ENCODE assay signal across 14 cellular contexts in the genomic region with DNA sequence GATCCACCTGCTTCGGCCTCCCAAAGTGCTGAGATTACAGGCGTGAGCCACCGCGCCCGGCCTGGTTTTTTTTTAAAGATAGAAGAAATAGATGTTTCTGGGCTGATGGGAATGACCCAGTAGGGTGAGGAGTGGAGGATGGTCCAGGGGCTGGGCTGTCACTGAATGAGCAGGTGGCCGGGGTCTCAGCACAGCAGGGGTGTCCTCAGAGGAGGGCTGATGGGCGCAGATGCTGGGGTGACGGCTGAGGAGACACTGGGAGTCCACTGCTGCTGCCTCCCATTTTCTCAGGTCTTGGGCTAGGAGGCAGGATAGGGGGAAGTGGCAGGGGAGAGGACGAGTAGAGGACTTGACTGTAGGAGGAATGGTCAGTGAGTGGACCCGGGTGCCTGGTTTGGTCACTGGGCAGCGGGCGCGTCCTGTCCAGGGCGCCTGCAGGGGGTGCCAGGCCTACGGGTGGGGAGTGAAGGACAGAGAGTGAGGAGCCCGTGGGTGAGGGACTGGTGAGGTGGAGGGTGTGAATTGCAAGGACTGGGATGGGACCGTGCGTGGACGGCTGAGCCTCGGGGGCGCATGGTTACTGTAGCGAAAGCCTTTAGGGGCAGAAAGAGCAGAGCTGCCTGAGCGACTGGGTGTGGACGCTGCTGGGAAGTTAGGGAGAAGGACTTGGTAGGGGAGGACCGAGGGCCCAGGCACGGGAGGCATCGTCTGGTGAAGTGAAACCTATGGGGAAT. TPM values are rescaled to one million over a fixed set of nuclear protein-coding genes. Genes with fewer than 3 reads are reported as not detected.
A peak's percentile ranks its signal among the peaks of the same experiment; 100 is the strongest.
DNase-seq lines count a peak whose midpoint lies in the region; TF ChIP-seq lines count a peak whose summit lies in the region.
"Had no signal": no experiment of that assay in that cellular context is flagged by ENCODE, and none has a peak within 500 bp of the region (broad histone marks: within the 10 kb centered on the region; RNA-seq: fewer than 3 reads in every experiment).

No MANE protein-coding gene starts in this region.

- H3K36me3 ChIP-seq in OCI-LY3 (replicated peaks; ENCODE audit: low read depth, low read length) (peaks cover 18% of the 10 kb centered on the region), sigmoid colon (peaks cover 17 to 43% (median 26%) of the 10 kb centered on the region in 4 donors)

- CTCF ChIA-PET in activated naive CD4-positive, alpha-beta T cell treated with anti-CD3 and anti-CD28 coated beads, Interleukin-2, amount 10 ng/mL, durations not matched to agents 7 days and 5 days (lab: Charles Lee), result no interaction called here

- peaks cover 28% of the 10 kb centered on the region for H3K4me1 ChIP-seq in OCI-LY3 (ENCODE audit: low read length)
- peaks cover 0 to 24% (median 19%) of the 10 kb centered on the region in 4 donors for H3K4me1 ChIP-seq in sigmoid colon

- DNase-seq in activated CD4-positive, alpha-beta T cell treated with anti-CD3 and anti-CD28 coated beads, Interleukin-2, amount 10 ng/mL, durations not matched to agents 24 days and 14 days, result no peak
- DNase-seq in activated CD4-positive, alpha-beta T cell treated with anti-CD3 and anti-CD28 coated beads, Interleukin-2, amount 50 U/mL, for 1 hour, result no peak
- no peak for DNase-seq in glutamatergic neuron
- DNase-seq in sigmoid colon, result peak; percentile 65
- no peak for DNase-seq in erythroblast (lab: John Stamatoyannopoulos, UW)
- no peak for DNase-seq in activated naive CD4-positive, alpha-beta T cell treated with anti-CD3 and anti-CD28 coated beads, Interleukin-2, amount 10 ng/mL, durations not matched to agents 7 days and 5 days
- no peak for DNase-seq in GDM1 (lab: John Stamatoyannopoulos, UW)
- DNase-seq: activated effector memory CD4-positive, alpha-beta T cell treated with Interleukin-2 at 50 U/mL for 16 hours; caudate nucleus had no signal

- no peaks in the 10 kb centered on the region for H3K9me3 Mint-ChIP-seq in activated CD4-positive, alpha-beta T cell treated with anti-CD3 and anti-CD28 coated beads, Interleukin-2, amount 10 ng/mL, durations not matched to agents 24 days and 14 days
- peaks cover 6% of the 10 kb centered on the region for H3K9me3 Mint-ChIP-seq in glutamatergic neuron (ENCODE audit: unreplicated experiment)
- H3K9me3 Mint-ChIP-seq in activated naive CD4-positive, alpha-beta T cell treated with anti-CD3 and anti-CD28 coated beads, Interleukin-2, amount 10 ng/mL, durations not matched to agents 7 days and 5 days, result no peaks in the 10 kb centered on the region

- H2AFZ ChIP-seq in OCI-LY3 (ENCODE audit: low read depth, low read length), result no peak overlapping the region

- no peaks in the 10 kb centered on the region for H3K27me3 ChIP-seq in OCI-LY3 (ENCODE audit: low read depth, low read length)
- H3K27me3 ChIP-seq in sigmoid colon, result peaks cover 11 to 62% (median 40%) of the 10 kb centered on the region in 3 donors

- intact Hi-C loops in activated CD4-positive, alpha-beta T cell treated with anti-CD3 and anti-CD28 coated beads, Interleukin-2, amount 10 ng/mL, durations not matched to agents 24 days and 14 days (cut with micrococcal nuclease), result no loop called here
- intact Hi-C loops in sigmoid colon (cut with DNase I), result no loop called here

- no peaks in the 10 kb centered on the region for H3K79me2 ChIP-seq in OCI-LY3 (ENCODE audit: low read length)

- WGBS in sigmoid colon, 2 donors, result 81 to 84% methylated on average over 27 of the region's 27 CpGs

- no peaks in the 10 kb centered on the region for H3K27me3 Mint-ChIP-seq in activated CD4-positive, alpha-beta T cell treated with anti-CD3 and anti-CD28 coated beads, Interleukin-2, amount 10 ng/mL, durations not matched to agents 24 days and 14 days
- H3K27me3 Mint-ChIP-seq in glutamatergic neuron (ENCODE audit: unreplicated experiment), result peaks cover 8% of the 10 kb centered on the region
- H3K27me3 Mint-ChIP-seq in activated naive CD4-positive, alpha-beta T cell treated with anti-CD3 and anti-CD28 coated beads, Interleukin-2, amount 10 ng/mL, durations not matched to agents 7 days and 5 days, result peaks cover 35% of the 10 kb centered on the region

- TF ChIP-seq CTCF in OCI-LY3 (IDR thresholded peaks at IDR 0.05; ENCODE audit: low read depth, low read length), result no peak
- no peak for TF ChIP-seq CTCF in glutamatergic neuron (IDR thresholded peaks at IDR 0.05; ENCODE audit: partially characterized antibody, unreplicated experiment)
- no peak for TF ChIP-seq CTCF in sigmoid colon (IDR thresholded peaks at IDR 0.05)

- no peaks in the 10 kb centered on the region for H4K20me1 ChIP-seq in OCI-LY3 (ENCODE audit: insufficient read depth, low read length)

- no peak for TF ChIP-seq POLR2A in sigmoid colon (IDR thresholded peaks at IDR 0.05)
- no peak for TF ChIP-seq POLR2A in erythroblast (IDR thresholded peaks at IDR 0.05; ENCODE audit: low read length)

- TF ChIP-seq EP300 in sigmoid colon (IDR thresholded peaks at IDR 0.05), result no peak

- H3K4me3 ChIP-seq in OCI-LY3 (ENCODE audit: low read length) (no peak overlapping the region), sigmoid colon (no peak overlapping the region)
- H3K4me3 ChIP-seq: HAP-1, mucosa of descending colon had no signal

- H3K4me3 Mint-ChIP-seq in activated CD4-positive, alpha-beta T cell treated with anti-CD3 and anti-CD28 coated beads, Interleukin-2, amount 10 ng/mL, durations not matched to agents 24 days and 14 days, result peak overlapping the region; percentile 17
- H3K4me3 Mint-ChIP-seq in glutamatergic neuron (ENCODE audit: unreplicated experiment), result peak overlapping the region; percentile 20
- no peak overlapping the region for H3K4me3 Mint-ChIP-seq in activated naive CD4-positive, alpha-beta T cell treated with anti-CD3 and anti-CD28 coated beads, Interleukin-2, amount 10 ng/mL, durations not matched to agents 7 days and 5 days

- H3K27ac ChIP-seq in OCI-LY3 (ENCODE audit: low read length) (peak overlapping the region; percentile 20; the same call in 1 of the 2 replicates), sigmoid colon (no peak overlapping the region)

- no peaks in the 10 kb centered on the region for H3K9me3 ChIP-seq in OCI-LY3 (ENCODE audit: insufficient read depth, low read length)
- H3K9me3 ChIP-seq in sigmoid colon, result no peaks in the 10 kb centered on the region
- H3K9me3 ChIP-seq: HAP-1, mucosa of descending colon had no signal

- peaks cover 12% of the 10 kb centered on the region for H3K4me1 Mint-ChIP-seq in activated CD4-positive, alpha-beta T cell treated with anti-CD3 and anti-CD28 coated beads, Interleukin-2, amount 10 ng/mL, durations not matched to agents 24 days and 14 days
- H3K4me1 Mint-ChIP-seq in glutamatergic neuron (ENCODE audit: low read depth, unreplicated experiment), result peaks cover 17% of the 10 kb centered on the region
- peaks cover 34% of the 10 kb centered on the region for H3K4me1 Mint-ChIP-seq in activated naive CD4-positive, alpha-beta T cell treated with anti-CD3 and anti-CD28 coated beads, Interleukin-2, amount 10 ng/mL, durations not matched to agents 7 days and 5 days

- H3K27ac Mint-ChIP-seq in activated CD4-positive, alpha-beta T cell treated with anti-CD3 and anti-CD28 coated beads, Interleukin-2, amount 10 ng/mL, durations not matched to agents 24 days and 14 days, result peak overlapping the region; percentile 49
- no peak overlapping the region for H3K27ac Mint-ChIP-seq in glutamatergic neuron (ENCODE audit: unreplicated experiment)
- H3K27ac Mint-ChIP-seq in activated naive CD4-positive, alpha-beta T cell treated with anti-CD3 and anti-CD28 coated beads, Interleukin-2, amount 10 ng/mL, durations not matched to agents 7 days and 5 days, result no peak overlapping the region

- H3K9ac ChIP-seq in OCI-LY3 (ENCODE audit: low read length), result no peak overlapping the region

- peaks cover 14% of the 10 kb centered on the region for H3K36me3 Mint-ChIP-seq in activated CD4-positive, alpha-beta T cell treated with anti-CD3 and anti-CD28 coated beads, Interleukin-2, amount 10 ng/mL, durations not matched to agents 24 days and 14 days (ENCODE audit: low read depth)
- no peaks in the 10 kb centered on the region for H3K36me3 Mint-ChIP-seq in glutamatergic neuron (ENCODE audit: unreplicated experiment)
- peaks cover 10% of the 10 kb centered on the region for H3K36me3 Mint-ChIP-seq in activated naive CD4-positive, alpha-beta T cell treated with anti-CD3 and anti-CD28 coated beads, Interleukin-2, amount 10 ng/mL, durations not matched to agents 7 days and 5 days

- H3K4me2 ChIP-seq in OCI-LY3 (ENCODE audit: low read length), result peak overlapping the region; percentile 3; the same call in 1 of the 2 replicates

RNA-seq across cellular contexts. Expression of gene TOR4A, which starts 2.2 kb away (rescaled TPM):
- 10.3 and 11.4 TPM in 2 replicates for total RNA-seq in activated CD4-positive, alpha-beta T cell treated with anti-CD3 and anti-CD28 coated beads, Interleukin-2, amount 10 ng/mL, durations not matched to agents 24 days and 14 days
- total RNA-seq in glutamatergic neuron (ENCODE audit: unreplicated experiment), result 1.5 TPM
- total RNA-seq in sigmoid colon, result 1 to 10 TPM; 3.8 to 4.3 (median 3.9) TPM
- 10 to 100 TPM in 1 of 3 donors, 1 to 10 TPM in 2; 5.1 to 33.0 (median 6.6) TPM for polyA plus RNA-seq in sigmoid colon

RNA-seq across cellular contexts. Expression of gene NELFB, which starts 20.2 kb away (rescaled TPM):
- total RNA-seq in activated CD4-positive, alpha-beta T cell treated with anti-CD3 and anti-CD28 coated beads, Interleukin-2, amount 10 ng/mL, durations not matched to agents 24 days and 14 days, result 72.4 and 75.3 TPM in 2 replicates
- 48.5 TPM for total RNA-seq in glutamatergic neuron (ENCODE audit: unreplicated experiment)
- 10 to 100 TPM; 24.7 to 36.5 (median 33.2) TPM for total RNA-seq in sigmoid colon
- 10 to 100 TPM; 41.6 to 70.5 (median 45.0) TPM for polyA plus RNA-seq in sigmoid colon

RNA-seq across cellular contexts. Expression of gene STPG3, which starts 24.3 kb away (rescaled TPM):
- total RNA-seq in activated CD4-positive, alpha-beta T cell treated with anti-CD3 and anti-CD28 coated beads, Interleukin-2, amount 10 ng/mL, durations not matched to agents 24 days and 14 days, result 0.54 and 0.99 TPM in 2 replicates
- total RNA-seq in glutamatergic neuron (ENCODE audit: unreplicated experiment) (not detected), sigmoid colon (not detected)
- polyA plus RNA-seq in sigmoid colon, result not detected
- total RNA-seq: A673, mucosa of descending colon, NCI-H460 had no signal

RNA-seq across cellular contexts. Expression of gene NRARP, which starts 26.7 kb away (rescaled TPM):
- total RNA-seq in activated CD4-positive, alpha-beta T cell treated with anti-CD3 and anti-CD28 coated beads, Interleukin-2, amount 10 ng/mL, durations not matched to agents 24 days and 14 days, result 12.9 and 13.4 TPM in 2 replicates
- total RNA-seq in glutamatergic neuron (ENCODE audit: unreplicated experiment), result 15.2 TPM
- 1 to 10 TPM in 3 of 4 donors, not detected in 1; 1.8 to 2.9 (median 2.8) TPM for total RNA-seq in sigmoid colon
- 10 to 100 TPM; 20.4 to 24.7 (median 24.0) TPM for polyA plus RNA-seq in sigmoid colon

RNA-seq across cellular contexts. Expression of gene TUBB4B, which starts 34.3 kb away (rescaled TPM):
- 292 and 299 TPM in 2 replicates for total RNA-seq in activated CD4-positive, alpha-beta T cell treated with anti-CD3 and anti-CD28 coated beads, Interleukin-2, amount 10 ng/mL, durations not matched to agents 24 days and 14 days
- total RNA-seq in glutamatergic neuron (ENCODE audit: unreplicated experiment) (192 TPM), sigmoid colon (100 to 1,000 TPM; 141 to 196 (median 164) TPM)
- 100 to 1,000 TPM; 292 to 505 (median 444) TPM for polyA plus RNA-seq in sigmoid colon
